Comparison of ENCODE assay signal across 1 cellular context in the genomic region with DNA sequence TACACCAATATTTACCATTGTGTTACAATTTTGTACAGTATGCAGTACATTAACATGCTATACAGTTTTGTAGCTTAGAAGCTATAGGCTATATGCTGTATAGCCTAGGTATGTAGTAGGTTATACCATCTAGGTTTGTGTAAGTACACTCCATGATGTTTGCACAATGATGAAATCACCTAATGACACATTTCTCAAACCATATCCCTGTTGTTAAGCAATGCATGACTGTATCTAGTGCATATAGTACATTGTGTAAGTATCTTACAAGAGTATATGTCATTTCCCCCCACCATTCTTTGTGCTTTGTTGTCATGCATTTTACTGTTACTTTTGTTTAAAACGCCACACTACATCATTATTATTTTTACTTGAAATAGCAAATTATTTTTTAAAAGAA.
TF ChIP-seq lines count a peak whose summit lies in the region.

No MANE protein-coding gene starts in this region.

TF ChIP-seq in HepG2, 621 proteins besides CTCF, POLR2A, EP300 and RAD21 (continued from another document):
- TF ChIP-seq, protein P1, sequence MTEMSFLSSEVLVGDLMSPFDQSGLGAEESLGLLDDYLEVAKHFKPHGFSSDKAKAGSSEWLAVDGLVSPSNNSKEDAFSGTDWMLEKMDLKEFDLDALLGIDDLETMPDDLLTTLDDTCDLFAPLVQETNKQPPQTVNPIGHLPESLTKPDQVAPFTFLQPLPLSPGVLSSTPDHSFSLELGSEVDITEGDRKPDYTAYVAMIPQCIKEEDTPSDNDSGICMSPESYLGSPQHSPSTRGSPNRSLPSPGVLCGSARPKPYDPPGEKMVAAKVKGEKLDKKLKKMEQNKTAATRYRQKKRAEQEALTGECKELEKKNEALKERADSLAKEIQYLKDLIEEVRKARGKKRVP (CRISPR knock-in tag; IDR thresholded peaks at IDR 0.05): peak in 1 of 2 experiments; percentile 92; a peak in 2 of 4 replicates
- peak; percentile 34; the same call in 1 of the 2 replicates for TF ChIP-seq ZBTB20 (CRISPR knock-in tag; IDR thresholded peaks at IDR 0.05; ENCODE audit: borderline replicate concordance, low read depth)
- no peak for TF ChIP-seq ZNF777 (CRISPR knock-in tag; IDR thresholded peaks at IDR 0.05)
- TF ChIP-seq, protein P2, sequence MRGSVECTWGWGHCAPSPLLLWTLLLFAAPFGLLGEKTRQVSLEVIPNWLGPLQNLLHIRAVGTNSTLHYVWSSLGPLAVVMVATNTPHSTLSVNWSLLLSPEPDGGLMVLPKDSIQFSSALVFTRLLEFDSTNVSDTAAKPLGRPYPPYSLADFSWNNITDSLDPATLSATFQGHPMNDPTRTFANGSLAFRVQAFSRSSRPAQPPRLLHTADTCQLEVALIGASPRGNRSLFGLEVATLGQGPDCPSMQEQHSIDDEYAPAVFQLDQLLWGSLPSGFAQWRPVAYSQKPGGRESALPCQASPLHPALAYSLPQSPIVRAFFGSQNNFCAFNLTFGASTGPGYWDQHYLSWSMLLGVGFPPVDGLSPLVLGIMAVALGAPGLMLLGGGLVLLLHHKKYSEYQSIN (CRISPR knock-in tag; IDR thresholded peaks at IDR 0.05; ENCODE audit: borderline replicate concordance): no peak
- 0 out of 2 replicates have a peak, but pooled peaks have one; percentile 62 for TF ChIP-seq ZMYM2 (CRISPR knock-in tag; IDR thresholded peaks at IDR 0.05)
- no peak for TF ChIP-seq FOXA1 (IDR thresholded peaks at IDR 0.05)
- peak; percentile 87 for TF ChIP-seq FOXA1 (CRISPR knock-in tag; IDR thresholded peaks at IDR 0.05)
- no peak for TF ChIP-seq ZFP36 (IDR thresholded peaks at IDR 0.05; ENCODE audit: borderline replicate concordance, low read depth, low read length, partially characterized antibody)
- TF ChIP-seq ZFY (CRISPR knock-in tag; IDR thresholded peaks at IDR 0.05): no peak
- no peak for TF ChIP-seq SALL1 (CRISPR knock-in tag; IDR thresholded peaks at IDR 0.05)
- no peak for TF ChIP-seq XBP1 (CRISPR knock-in tag; IDR thresholded peaks at IDR 0.05)
- no peak for TF ChIP-seq ZNF333 (CRISPR knock-in tag; IDR thresholded peaks at IDR 0.05; ENCODE audit: borderline replicate concordance)
- no peak for TF ChIP-seq ZNF296 (CRISPR knock-in tag; conservative IDR thresholded peaks at IDR 0.05)
- no peak for TF ChIP-seq ARNT2 (CRISPR knock-in tag; IDR thresholded peaks at IDR 0.05; ENCODE audit: low read depth)
- TF ChIP-seq, protein P3, sequence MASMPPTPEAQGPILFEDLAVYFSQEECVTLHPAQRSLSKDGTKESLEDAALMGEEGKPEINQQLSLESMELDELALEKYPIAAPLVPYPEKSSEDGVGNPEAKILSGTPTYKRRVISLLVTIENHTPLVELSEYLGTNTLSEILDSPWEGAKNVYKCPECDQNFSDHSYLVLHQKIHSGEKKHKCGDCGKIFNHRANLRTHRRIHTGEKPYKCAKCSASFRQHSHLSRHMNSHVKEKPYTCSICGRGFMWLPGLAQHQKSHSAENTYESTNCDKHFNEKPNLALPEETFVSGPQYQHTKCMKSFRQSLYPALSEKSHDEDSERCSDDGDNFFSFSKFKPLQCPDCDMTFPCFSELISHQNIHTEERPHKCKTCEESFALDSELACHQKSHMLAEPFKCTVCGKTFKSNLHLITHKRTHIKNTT (CRISPR knock-in tag; IDR thresholded peaks at IDR 0.05): no peak
- TF ChIP-seq, protein P4, sequence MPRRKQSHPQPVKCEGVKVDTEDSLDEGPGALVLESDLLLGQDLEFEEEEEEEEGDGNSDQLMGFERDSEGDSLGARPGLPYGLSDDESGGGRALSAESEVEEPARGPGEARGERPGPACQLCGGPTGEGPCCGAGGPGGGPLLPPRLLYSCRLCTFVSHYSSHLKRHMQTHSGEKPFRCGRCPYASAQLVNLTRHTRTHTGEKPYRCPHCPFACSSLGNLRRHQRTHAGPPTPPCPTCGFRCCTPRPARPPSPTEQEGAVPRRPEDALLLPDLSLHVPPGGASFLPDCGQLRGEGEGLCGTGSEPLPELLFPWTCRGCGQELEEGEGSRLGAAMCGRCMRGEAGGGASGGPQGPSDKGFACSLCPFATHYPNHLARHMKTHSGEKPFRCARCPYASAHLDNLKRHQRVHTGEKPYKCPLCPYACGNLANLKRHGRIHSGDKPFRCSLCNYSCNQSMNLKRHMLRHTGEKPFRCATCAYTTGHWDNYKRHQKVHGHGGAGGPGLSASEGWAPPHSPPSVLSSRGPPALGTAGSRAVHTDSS (CRISPR knock-in tag; conservative IDR thresholded peaks at IDR 0.05): no peak
- peak; percentile 50; the same call in 1 of the 2 replicates for TF ChIP-seq HMG20A (CRISPR knock-in tag; IDR thresholded peaks at IDR 0.05; ENCODE audit: borderline replicate concordance)
- peak; percentile 91 for TF ChIP-seq FOXA3 (CRISPR knock-in tag; IDR thresholded peaks at IDR 0.05)
- no peak for TF ChIP-seq SPEN (CRISPR knock-in tag; IDR thresholded peaks at IDR 0.05; ENCODE audit: low read depth)
- TF ChIP-seq ATAD3A (CRISPR knock-in tag; IDR thresholded peaks at IDR 0.05): no peak
- TF ChIP-seq RARA (CRISPR knock-in tag; IDR thresholded peaks at IDR 0.05): no peak
- no peak for TF ChIP-seq EZH2 (conservative IDR thresholded peaks at IDR 0.05; ENCODE audit: low read depth, low read length)
- TF ChIP-seq, protein P5, sequence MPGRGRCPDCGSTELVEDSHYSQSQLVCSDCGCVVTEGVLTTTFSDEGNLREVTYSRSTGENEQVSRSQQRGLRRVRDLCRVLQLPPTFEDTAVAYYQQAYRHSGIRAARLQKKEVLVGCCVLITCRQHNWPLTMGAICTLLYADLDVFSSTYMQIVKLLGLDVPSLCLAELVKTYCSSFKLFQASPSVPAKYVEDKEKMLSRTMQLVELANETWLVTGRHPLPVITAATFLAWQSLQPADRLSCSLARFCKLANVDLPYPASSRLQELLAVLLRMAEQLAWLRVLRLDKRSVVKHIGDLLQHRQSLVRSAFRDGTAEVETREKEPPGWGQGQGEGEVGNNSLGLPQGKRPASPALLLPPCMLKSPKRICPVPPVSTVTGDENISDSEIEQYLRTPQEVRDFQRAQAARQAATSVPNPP (CRISPR knock-in tag; IDR thresholded peaks at IDR 0.05): no peak
- no peak for TF ChIP-seq ZNF556 (CRISPR knock-in tag; IDR thresholded peaks at IDR 0.05; ENCODE audit: borderline replicate concordance)
- no peak for TF ChIP-seq ZSCAN25 (CRISPR knock-in tag; IDR thresholded peaks at IDR 0.05)
- no peak for TF ChIP-seq ZMYM4 (CRISPR knock-in tag; IDR thresholded peaks at IDR 0.05)
- TF ChIP-seq, protein P6, sequence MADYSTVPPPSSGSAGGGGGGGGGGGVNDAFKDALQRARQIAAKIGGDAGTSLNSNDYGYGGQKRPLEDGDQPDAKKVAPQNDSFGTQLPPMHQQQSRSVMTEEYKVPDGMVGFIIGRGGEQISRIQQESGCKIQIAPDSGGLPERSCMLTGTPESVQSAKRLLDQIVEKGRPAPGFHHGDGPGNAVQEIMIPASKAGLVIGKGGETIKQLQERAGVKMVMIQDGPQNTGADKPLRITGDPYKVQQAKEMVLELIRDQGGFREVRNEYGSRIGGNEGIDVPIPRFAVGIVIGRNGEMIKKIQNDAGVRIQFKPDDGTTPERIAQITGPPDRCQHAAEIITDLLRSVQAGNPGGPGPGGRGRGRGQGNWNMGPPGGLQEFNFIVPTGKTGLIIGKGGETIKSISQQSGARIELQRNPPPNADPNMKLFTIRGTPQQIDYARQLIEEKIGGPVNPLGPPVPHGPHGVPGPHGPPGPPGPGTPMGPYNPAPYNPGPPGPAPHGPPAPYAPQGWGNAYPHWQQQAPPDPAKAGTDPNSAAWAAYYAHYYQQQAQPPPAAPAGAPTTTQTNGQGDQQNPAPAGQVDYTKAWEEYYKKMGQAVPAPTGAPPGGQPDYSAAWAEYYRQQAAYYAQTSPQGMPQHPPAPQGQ (CRISPR knock-in tag; IDR thresholded peaks at IDR 0.05; ENCODE audit: borderline replicate concordance): no peak
- no peak for TF ChIP-seq TEAD3 (CRISPR knock-in tag; optimal IDR thresholded peaks at IDR 0.05; ENCODE audit: borderline replicate concordance)
- no peak for TF ChIP-seq ZNF337 (CRISPR knock-in tag; IDR thresholded peaks at IDR 0.05; ENCODE audit: borderline replicate concordance, low read depth)
TF ChIP-seq in HepG2: peak in this region for 26.
